ENCODE assay signal across 7 cellular contexts in genomic region chr3:75432466-75432865, GRCh38.
A peak's percentile ranks its signal among the peaks of the same experiment; 100 is the strongest.
DNase-seq lines count a peak whose midpoint lies in the region; ATAC-seq, FAIRE-seq and TF ChIP-seq lines count a peak whose summit lies in the region.
"Not testable (repeated sequence)": the region's sequence is repeated elsewhere in the genome, so short reads cannot be mapped to it uniquely, and the experiment has no call there.

No MANE protein-coding gene starts in this region.

- TF ChIP-seq CTCF in IMR-90 (conservative IDR thresholded peaks at IDR 0.05; ENCODE audit: low read depth, low read length); SK-N-SH (IDR thresholded peaks at IDR 0.05); astrocyte (IDR thresholded peaks at IDR 0.05; ENCODE audit: insufficient read depth, low read depth, low read length); endothelial cell (IDR thresholded peaks at IDR 0.05; ENCODE audit: unreplicated experiment); left ventricle myocardium inferior (IDR thresholded peaks at IDR 0.05; ENCODE audit: borderline replicate concordance); neural crest cell (conservative IDR thresholded peaks at IDR 0.05): not testable (repeated sequence)

- BruUV-seq in IMR-90 (replicated peaks; lab: Mats Ljungman, UMichigan) = not testable (repeated sequence)

- not testable (repeated sequence) for H3K9me1 ChIP-seq in IMR-90 (ENCODE audit: insufficient read depth, low read length)

- not testable (repeated sequence) for H2BK15ac ChIP-seq in IMR-90 (ENCODE audit: low read depth, low read length)

- in situ Hi-C loops in IMR-90 (cut with MboI; ENCODE audit: low sequenced_read_pairs) = not testable (repeated sequence)

- H3K4me1 ChIP-seq in IMR-90 (ENCODE audit: control insufficient read depth, insufficient read depth, low read length) (peaks cover 14% of the 10 kb centered on the region), astrocyte (ENCODE audit: insufficient read depth, low read length) (peaks cover 16% of the 10 kb centered on the region), left ventricle myocardium inferior (peaks cover 42% of the 10 kb centered on the region), skeletal muscle tissue (ENCODE audit: control insufficient read depth in 3 of 3, insufficient read depth in 3 of 3, low read length in 3 of 3) (peaks cover 3 to 21% (median 19%) of the 10 kb centered on the region in 3 donors)
- H3K4me1 ChIP-seq in SK-N-SH (ENCODE audit: control insufficient read depth in 1 of 2, insufficient read depth in 2 of 2, low read depth in 1 of 2, low read length in 1 of 2) = not testable (repeated sequence)

- H2AK5ac ChIP-seq in IMR-90 (ENCODE audit: low read depth, low read length) = not testable (repeated sequence)

- 0 out of 2 replicates have a peak overlapping the region, but pooled peaks have one; percentile 51 for H3K14ac ChIP-seq in IMR-90 (replicated peaks; ENCODE audit: low read depth, low read length)

- H3K9me2 ChIP-seq in SK-N-SH = not testable (repeated sequence)

- H3K4me3 ChIP-seq in IMR-90 (ENCODE audit: insufficient read depth, low read depth, low read length); SK-N-SH (ENCODE audit: low read depth in 2 of 2, low read length in 1 of 2); astrocyte (ENCODE audit: insufficient read depth, low read depth, low read length); left ventricle myocardium inferior; skeletal muscle tissue (ENCODE audit: low read length in 3 of 3): not testable (repeated sequence)

- not testable (repeated sequence) for H3K4me2 ChIP-seq in IMR-90 (ENCODE audit: low read depth, low read length)
- H3K4me2 ChIP-seq in SK-N-SH (peak overlapping the region; percentile 79; the same call in 1 of the 2 replicates), astrocyte (ENCODE audit: low read length) (peak overlapping the region; percentile 91)

- not testable (repeated sequence) for TF ChIP-seq POLR2A in IMR-90 (IDR thresholded peaks at IDR 0.05; ENCODE audit: low read depth, low read length)

- H3K4ac ChIP-seq in IMR-90 (ENCODE audit: low read depth, low read length) = peak overlapping the region; percentile 36; the same call in 1 of the 2 replicates

- not testable (repeated sequence) for H3K4me3 Mint-ChIP-seq in astrocyte (ENCODE audit: unreplicated experiment); endothelial cell (ENCODE audit: unreplicated experiment)
- H3K4me3 Mint-ChIP-seq in neural crest cell = peak overlapping the region; percentile 82

- H3K4me1 Mint-ChIP-seq in astrocyte (ENCODE audit: low read depth, unreplicated experiment) (peaks cover 27% of the 10 kb centered on the region), endothelial cell (ENCODE audit: unreplicated experiment) (peaks cover 13% of the 10 kb centered on the region), neural crest cell (peaks cover 30% of the 10 kb centered on the region)

- H3K18ac ChIP-seq in IMR-90 (ENCODE audit: low read depth, low read length) = not testable (repeated sequence)

- H2BK120ac ChIP-seq in IMR-90 (ENCODE audit: low read depth, low read length) = peak overlapping the region; percentile 54; the same call in 1 of the 2 replicates

- H2BK20ac ChIP-seq in IMR-90 (ENCODE audit: low read depth, low read length) = peak overlapping the region; percentile 76; the same call in 1 of the 2 replicates

- H3K56ac ChIP-seq in IMR-90 (ENCODE audit: extremely low read depth, insufficient read depth, low read length) = not testable (repeated sequence)

- DNase-seq in IMR-90; SK-N-SH; astrocyte (ENCODE audit: low read depth); endothelial cell (ENCODE audit: low spot score); left ventricle myocardium inferior; neural crest cell (ENCODE audit: low read depth, low spot score): not testable (repeated sequence)

- H3K27ac ChIP-seq in IMR-90 (ENCODE audit: insufficient read depth, low read length) (0 out of 2 replicates have a peak overlapping the region, but pooled peaks have one; percentile 19), SK-N-SH (ENCODE audit: low read depth in 2 of 2, low read length in 1 of 2) (peak overlapping the region in 1 of 2 experiments; percentile 83; a peak in 2 of 4 replicates), left ventricle myocardium inferior (replicated peaks) (peak overlapping the region; percentile 90), skeletal muscle tissue (ENCODE audit: low read depth, low read length) (peak overlapping the region; percentile 79)
- H3K27ac ChIP-seq in astrocyte (ENCODE audit: low read depth, low read length) = not testable (repeated sequence)

- not testable (repeated sequence) for H3K9me3 Mint-ChIP-seq in astrocyte (ENCODE audit: unreplicated experiment); endothelial cell (ENCODE audit: unreplicated experiment); neural crest cell

- H4K20me1 ChIP-seq in IMR-90 (ENCODE audit: insufficient read depth, low read length) (peaks cover 11% of the 10 kb centered on the region), astrocyte (ENCODE audit: insufficient read depth, low read length) (peaks cover 12% of the 10 kb centered on the region)
- H4K20me1 ChIP-seq in SK-N-SH (ENCODE audit: insufficient read depth) = not testable (repeated sequence)

- not testable (repeated sequence) for H2AK9ac ChIP-seq in IMR-90 (replicated peaks; ENCODE audit: low read depth, low read length, poor library complexity)

- H3K36me3 Mint-ChIP-seq in astrocyte (ENCODE audit: low read depth, unreplicated experiment); neural crest cell (ENCODE audit: low read depth): not testable (repeated sequence)
- H3K36me3 Mint-ChIP-seq in endothelial cell (ENCODE audit: low read depth, unreplicated experiment) = peaks cover 12% of the 10 kb centered on the region

- H3K9ac ChIP-seq in IMR-90 (ENCODE audit: low read depth, low read length); SK-N-SH; astrocyte (ENCODE audit: low read length); skeletal muscle tissue (ENCODE audit: low read depth in 1 of 3, low read length in 3 of 3): not testable (repeated sequence)

- FAIRE-seq in astrocyte (lab: Jason Lieb, UNC) = not testable (repeated sequence)

- not testable (repeated sequence) for H4K91ac ChIP-seq in IMR-90 (ENCODE audit: insufficient read depth, low read depth, low read length)

- TF ChIP-seq RAD21 in IMR-90 (IDR thresholded peaks at IDR 0.05; ENCODE audit: low read length); SK-N-SH (IDR thresholded peaks at IDR 0.05; ENCODE audit: low read length): not testable (repeated sequence)

- H2BK5ac ChIP-seq in IMR-90 (ENCODE audit: low read depth, low read length, poor library complexity, severe bottlenecking) = not testable (repeated sequence)

- H3K27me3 Mint-ChIP-seq in astrocyte (ENCODE audit: low read depth, unreplicated experiment); neural crest cell (ENCODE audit: low read depth): not testable (repeated sequence)
- peaks cover 12% of the 10 kb centered on the region for H3K27me3 Mint-ChIP-seq in endothelial cell (ENCODE audit: unreplicated experiment)

- POLR2A ChIA-PET in IMR-90 (lab: Charles Lee; ENCODE audit: unreplicated experiment); SK-N-SH (lab: Yijun Ruan, JAX): not testable (repeated sequence)

- H4K8ac ChIP-seq in IMR-90 (ENCODE audit: low read depth in 2 of 2, low read length in 2 of 2) = not testable (repeated sequence)

- peaks cover 11% of the 10 kb centered on the region; the same call in 1 of the 2 replicates for H3K79me2 ChIP-seq in SK-N-SH (ENCODE audit: insufficient read depth)
- H3K79me2 ChIP-seq in astrocyte (ENCODE audit: insufficient read depth, low read length) = not testable (repeated sequence)

- H3K27ac Mint-ChIP-seq in astrocyte (ENCODE audit: unreplicated experiment) = peak overlapping the region; percentile 91
- H3K27ac Mint-ChIP-seq in endothelial cell (ENCODE audit: unreplicated experiment) = peak overlapping the region; percentile 30
- H3K27ac Mint-ChIP-seq in neural crest cell (ENCODE audit: unreplicated experiment) = peak overlapping the region; percentile 78

- WGBS in IMR-90 (ENCODE audit: extremely low coverage in 2 of 2, insufficient read length in 1 of 2), 2 experiments = no CpG with 5 or more reads among the region's 5 CpGs
- 91% methylated on average over 5 of the region's 5 CpGs for WGBS in SK-N-SH (ENCODE audit: low lambda C conversion rate)

- not testable (repeated sequence) for H3K27me3 ChIP-seq in IMR-90 (ENCODE audit: control insufficient read depth, insufficient read depth, low read length); SK-N-SH (ENCODE audit: insufficient read depth); astrocyte (ENCODE audit: insufficient read depth, low read length); left ventricle myocardium inferior (ENCODE audit: low read depth); skeletal muscle tissue (ENCODE audit: control insufficient read depth in 3 of 3, insufficient read depth in 3 of 3, low read length in 3 of 3)

- peaks cover 14% of the 10 kb centered on the region for H3F3A ChIP-seq in SK-N-SH (replicated peaks; ENCODE audit: insufficient read depth)

- CTCF ChIA-PET in IMR-90 (lab: Yijun Ruan, JAX) = not testable (repeated sequence)
- CTCF ChIA-PET in SK-N-SH (lab: Yijun Ruan, JAX) = interaction anchor here (1.2 kb wide), 1 partner anchor 19 kb away, joined by 3 read pairs; no protein-coding TSS in a partner anchor

- peaks cover 7 to 25% of the 10 kb centered on the region in 2 experiments; a peak in 2 of 4 replicates for H3K79me1 ChIP-seq in IMR-90 (ENCODE audit: low read depth in 1 of 2, low read length in 2 of 2)

- dilution Hi-C loops in IMR-90 (cut with HindIII; ENCODE audit: low sequenced_read_pairs, unreplicated experiment) = not testable (repeated sequence)

- intact Hi-C loops in IMR-90 (cut with micrococcal nuclease) = loop anchor here (10.0 kb wide), 1 partner anchor 672 kb away; no protein-coding TSS in a partner anchor
- intact Hi-C loops in left ventricle myocardium inferior (cut with micrococcal nuclease) = not testable (repeated sequence)

- H4K5ac ChIP-seq in IMR-90 (ENCODE audit: low read depth, low read length) = not testable (repeated sequence)

- not testable (repeated sequence) for ATAC-seq in IMR-90 (ENCODE audit: low read depth)

- H3K36me3 ChIP-seq in IMR-90 (ENCODE audit: control insufficient read depth, insufficient read depth, low read length) (peaks cover 10% of the 10 kb centered on the region), left ventricle myocardium inferior (peaks cover 18% of the 10 kb centered on the region)
- not testable (repeated sequence) for H3K36me3 ChIP-seq in SK-N-SH (replicated peaks in 1 of 2; ENCODE audit: control insufficient read depth in 1 of 2, insufficient read depth in 2 of 2, low read length in 1 of 2); astrocyte (ENCODE audit: insufficient read depth, low read length); skeletal muscle tissue (ENCODE audit: control insufficient read depth in 3 of 3, insufficient read depth in 3 of 3, low read length in 3 of 3)

- H3K23ac ChIP-seq in IMR-90 (ENCODE audit: low read depth, low read length) = not testable (repeated sequence)

- not testable (repeated sequence) for H3K9me3 ChIP-seq in IMR-90 (ENCODE audit: control insufficient read depth, insufficient read depth, low read length); SK-N-SH; astrocyte (ENCODE audit: insufficient read depth, low read depth, low read length); left ventricle myocardium inferior (replicated peaks); skeletal muscle tissue (ENCODE audit: control insufficient read depth in 3 of 3, low read length in 3 of 3)

- not testable (repeated sequence) for TF ChIP-seq EP300 in SK-N-SH (IDR thresholded peaks at IDR 0.05; ENCODE audit: borderline replicate concordance in 1 of 2, low read depth in 1 of 2, low read length in 1 of 2)

- H2AFZ ChIP-seq in IMR-90 (replicated peaks; ENCODE audit: low read length, poor library complexity); SK-N-SH (ENCODE audit: low read depth); astrocyte (ENCODE audit: low read depth, low read length): not testable (repeated sequence)

Comparison
In these comparisons a context has a peak if more than half of its experiments do, and no peak if none do; other contexts are left out.
1. H3K27ac Mint-ChIP-seq: peak in every context shown above with its lines; median percentile 91 in astrocyte; 78 in neural crest cell; 30 in endothelial cell.